In genomic region chr12:110790301-110790700, GRCh38 we compare ENCODE assay signal across 29 cellular contexts. TPM values are rescaled to one million over a fixed set of nuclear protein-coding genes. Genes with fewer than 3 reads are reported as not detected.
DNase-seq lines count a peak whose midpoint lies in the region; ATAC-seq and TF ChIP-seq lines count a peak whose summit lies in the region.
"Had no signal": no experiment of that assay in that cellular context is flagged by ENCODE, and none has a peak within 500 bp of the region (broad histone marks: within the 10 kb centered on the region; RNA-seq: fewer than 3 reads in every experiment).

No MANE protein-coding gene starts in this region.

- DNase-seq in HFFc6 = peak; percentile 12
- DNase-seq in astrocyte of the hippocampus (ENCODE audit: low read depth, low spot score) = peak; percentile 74
- DNase-seq in foreskin melanocyte = peak; percentile 49
- peak; percentile 46 for DNase-seq in retinal pigment epithelial cell (ENCODE audit: low read depth)
- DNase-seq in NCI-H1417 treated with DMSO at 0.1 percent for 48 hours (lab: John Stamatoyannopoulos, UW) = no peak
- no peak for DNase-seq in effector memory CD4-positive, alpha-beta T cell
- DNase-seq: activated CD4-positive, alpha-beta T cell treated with anti-CD3 and anti-CD28 coated beads for 48 hours; activated naive CD4-positive, alpha-beta T cell treated with anti-CD3 and anti-CD28 coated beads for 36 hours; activated T-cell treated with anti-CD3 and anti-CD28 coated beads, Interleukin-2, amount 50 U/mL, for 72 hours; DMS53; effector CD8-positive, alpha-beta T cell; GF-D8; islet precursor cell; Kasumi-1; NCI-H1105; NCI-H2081 treated with DMSO at 0.1 percent for 48 hours; NK-92 treated with Interleukin-12 subunit alpha and Interleukin-12 subunit beta, amount 100 ng/mL, for 24 hours; stimulated activated naive CD8-positive, alpha-beta T cell treated with anti-CD3 and anti-CD28 coated beads, Interleukin-15, amount 100 ng/mL, for 72 hours; T-helper 17 cell had no signal

- no peaks in the 10 kb centered on the region for H3K4me1 ChIP-seq in effector memory CD4-positive, alpha-beta T cell (ENCODE audit: control insufficient read depth, insufficient read depth, low read length, poor library complexity, severe bottlenecking)

- no peak overlapping the region for H3K27ac Mint-ChIP-seq in HFFc6
- H3K27ac Mint-ChIP-seq: activated naive CD4-positive, alpha-beta T cell treated with anti-CD3 and anti-CD28 coated beads for 36 hours; activated T-cell treated with anti-CD3 and anti-CD28 coated beads, Interleukin-2, amount 50 U/mL, for 72 hours; stimulated activated naive CD8-positive, alpha-beta T cell treated with anti-CD3 and anti-CD28 coated beads, Interleukin-15, amount 100 ng/mL, for 72 hours; T-helper 17 cell had no signal

- no peak overlapping the region for H3K27ac ChIP-seq in effector memory CD4-positive, alpha-beta T cell (ENCODE audit: insufficient read depth, low read length, poor library complexity, severe bottlenecking)
- H3K27ac ChIP-seq: ascending aorta had no signal

- H3K27me3 ChIP-seq in effector memory CD4-positive, alpha-beta T cell (replicated peaks; ENCODE audit: control insufficient read depth, insufficient read depth, low read length, poor library complexity, severe bottlenecking) = no peaks in the 10 kb centered on the region
- H3K27me3 ChIP-seq: ascending aorta, tibial nerve had no signal

- H3K4me3 ChIP-seq in retinal pigment epithelial cell (ENCODE audit: low read length) = no peak overlapping the region
- H3K4me3 ChIP-seq in effector memory CD4-positive, alpha-beta T cell (ENCODE audit: insufficient read depth, low read depth, low read length, poor library complexity, severe bottlenecking) = no peak overlapping the region
- H3K4me3 ChIP-seq: ascending aorta, tibial nerve had no signal

- H3K9me3 ChIP-seq in effector memory CD4-positive, alpha-beta T cell (ENCODE audit: control insufficient read depth, low read length) = no peaks in the 10 kb centered on the region
- H3K9me3 ChIP-seq: ascending aorta, tibial nerve had no signal

- H3K27me3 Mint-ChIP-seq in HFFc6 (ENCODE audit: insufficient read depth) = peaks cover 18% of the 10 kb centered on the region
- H3K27me3 Mint-ChIP-seq: stimulated activated naive CD8-positive, alpha-beta T cell treated with anti-CD3 and anti-CD28 coated beads, Interleukin-15, amount 100 ng/mL, for 72 hours; T-helper 17 cell had no signal

- H3K4me1 Mint-ChIP-seq in HFFc6 (ENCODE audit: low read depth) = peaks cover 8% of the 10 kb centered on the region; the same call in 1 of the 2 replicates
- H3K4me1 Mint-ChIP-seq: T-helper 17 cell had no signal

- H3K36me3 Mint-ChIP-seq in HFFc6 (ENCODE audit: low read depth) = no peaks in the 10 kb centered on the region

- no peak for ATAC-seq in esophagus mucosa
- ATAC-seq in GM18511 (IDR thresholded peaks at IDR 0.05; ENCODE audit: unreplicated experiment) = no peak
- ATAC-seq: activated T-cell treated with anti-CD3 and anti-CD28 coated beads, Interleukin-2, amount 50 U/mL, for 72 hours; stimulated activated naive CD8-positive, alpha-beta T cell treated with anti-CD3 and anti-CD28 coated beads, Interleukin-15, amount 100 ng/mL, for 72 hours; T-helper 17 cell had no signal

- H3K9me3 Mint-ChIP-seq in HFFc6 = no peaks in the 10 kb centered on the region
- H3K9me3 Mint-ChIP-seq: activated naive CD4-positive, alpha-beta T cell treated with anti-CD3 and anti-CD28 coated beads for 36 hours; activated T-cell treated with anti-CD3 and anti-CD28 coated beads, Interleukin-2, amount 50 U/mL, for 72 hours; stimulated activated naive CD8-positive, alpha-beta T cell treated with anti-CD3 and anti-CD28 coated beads, Interleukin-15, amount 100 ng/mL, for 72 hours had no signal

- no peak for TF ChIP-seq CTCF in HFFc6 (IDR thresholded peaks at IDR 0.05)
- no peak for TF ChIP-seq CTCF in retinal pigment epithelial cell (conservative IDR thresholded peaks at IDR 0.05; ENCODE audit: low read depth, low read length)

- no peak overlapping the region for H3K4me3 Mint-ChIP-seq in HFFc6
- H3K4me3 Mint-ChIP-seq: activated naive CD4-positive, alpha-beta T cell treated with anti-CD3 and anti-CD28 coated beads for 36 hours; activated T-cell treated with anti-CD3 and anti-CD28 coated beads, Interleukin-2, amount 50 U/mL, for 72 hours; stimulated activated naive CD8-positive, alpha-beta T cell treated with anti-CD3 and anti-CD28 coated beads, Interleukin-15, amount 100 ng/mL, for 72 hours; T-helper 17 cell had no signal

- H3K36me3 ChIP-seq in effector memory CD4-positive, alpha-beta T cell (ENCODE audit: control insufficient read depth, insufficient read depth, low read length) = no peaks in the 10 kb centered on the region
- H3K36me3 ChIP-seq: ascending aorta, tibial nerve had no signal

RNA-seq across cellular contexts. Expression of gene PPP1CC, which starts 47.6 kb away (rescaled TPM):
- 100 to 1,000 TPM in 5 of 6 experiments, 10 to 100 TPM in 1; 95.2 to 140 (median 134) TPM for total RNA-seq in HFFc6 (2021; fragmentation: NEBNext Ultra II Directional; extraction: Animal tissue kit (Norgen Biotek cat#: 25700))
- 109 TPM for total RNA-seq in esophagus mucosa

RNA-seq across cellular contexts. Expression of gene CCDC63, which starts 56.5 kb away (rescaled TPM):
- total RNA-seq in HFFc6 (2021; fragmentation: NEBNext Ultra II Directional; extraction: Animal tissue kit (Norgen Biotek cat#: 25700)) = not detected
- not detected for total RNA-seq in esophagus mucosa
- total RNA-seq: activated naive CD4-positive, alpha-beta T cell treated with anti-CD3 and anti-CD28 coated beads for 36 hours; ascending aorta; cerebellum; frontal cortex; lung microvascular endothelial cell; NCI-H460; renal cortical epithelial cell; SK-MEL-5; T-helper 17 cell; tibial nerve had no signal

Comparison
In these comparisons a context has a peak if more than half of its experiments do, and no peak if none do; other contexts are left out.
1. DNase-seq: peak in HFFc6 (single experiment), astrocyte of the hippocampus (single experiment), foreskin melanocyte (single experiment) and retinal pigment epithelial cell (single experiment); none in NCI-H1417 treated with DMSO at 0.1 percent for 48 hours (single experiment) and effector memory CD4-positive, alpha-beta T cell (0 of 3).